In the genomic region with DNA sequence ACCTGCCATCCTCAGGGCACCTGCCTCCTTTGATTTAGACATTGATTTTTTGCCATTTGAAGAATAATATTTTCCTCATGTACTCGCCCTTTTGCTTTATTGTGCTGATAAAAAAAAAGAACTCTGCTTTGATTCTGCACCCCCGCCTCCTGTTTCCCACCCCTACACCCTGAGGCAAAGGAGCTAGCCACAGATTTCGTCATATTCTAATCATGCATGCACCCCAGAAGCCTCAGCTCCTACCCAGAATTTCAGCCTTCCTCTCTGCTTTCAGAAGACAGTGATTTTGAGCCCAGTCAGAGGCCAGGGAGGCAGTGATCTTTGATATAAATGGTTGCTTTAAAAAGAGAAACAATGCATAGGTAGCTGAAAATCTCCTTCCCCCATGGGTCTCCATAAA, we compare ENCODE assay signal across 25 cellular contexts.
DNase-seq lines count a peak whose midpoint lies in the region; ATAC-seq and TF ChIP-seq lines count a peak whose summit lies in the region.
"Had no signal": no experiment of that assay in that cellular context is flagged by ENCODE, and none has a peak within 500 bp of the region (broad histone marks: within the 10 kb centered on the region; RNA-seq: fewer than 3 reads in every experiment).

No MANE protein-coding gene starts in this region.

- H3K4me1 ChIP-seq in thyroid gland (peaks cover 25 to 32% of the 10 kb centered on the region in 2 donors), transverse colon (peaks cover 0 to 2% (median 0%) of the 10 kb centered on the region in 4 donors), heart left ventricle (peaks cover 0 to 66% (median 27%) of the 10 kb centered on the region in 12 donors)
- H3K4me1 ChIP-seq: Caco-2, HAP-1 had no signal

- no peaks in the 10 kb centered on the region for H3K36me3 Mint-ChIP-seq in central memory CD8-positive, alpha-beta T cell (ENCODE audit: insufficient read depth)
- H3K36me3 Mint-ChIP-seq: CD8-positive, alpha-beta T cell had no signal

- H3K4me1 Mint-ChIP-seq in central memory CD8-positive, alpha-beta T cell: no peaks in the 10 kb centered on the region
- H3K4me1 Mint-ChIP-seq: B cell had no signal

- DNase-seq in ELR (ENCODE audit: low read depth) (peak; percentile 51), NCI-H69 (lab: John Stamatoyannopoulos, UW) (peak; percentile 19), thyroid gland (no peak), erythroblast (lab: John Stamatoyannopoulos, UW) (no peak), transverse colon (no peak), heart left ventricle (no peak)
- DNase-seq in central memory CD8-positive, alpha-beta T cell (ENCODE audit: low spot score in 2 of 2): peak in 1 of 2 donors; percentile 32
- DNase-seq: Caco-2, GF-D8, GOT3, HFFc6, IMR-90, KG1, NCI-H1048, NCI-H1417, NCI-H187, NCI-H2171 treated with DMSO at 0.1 percent for 48 hours, NCI-H524, NCI-H774, Right ventricle myocardium superior had no signal

- in situ Hi-C loops in transverse colon (cut with MboI; ENCODE audit: low pct_ligation_motif_present in 1 of 4, low pct_unique_long_range_greater_than_20kb in 1 of 4, low sequenced_read_pairs in 3 of 4): no loop called here

- ATAC-seq in central memory CD8-positive, alpha-beta T cell (replicated peaks; ENCODE audit: extremely low read depth, poor library complexity, severe bottlenecking): peak; percentile 69
- ATAC-seq in heart left ventricle: no peak
- ATAC-seq: CD8-positive, alpha-beta T cell had no signal

- no peaks in the 10 kb centered on the region for H3K27me3 Mint-ChIP-seq in central memory CD8-positive, alpha-beta T cell
- H3K27me3 Mint-ChIP-seq: B cell had no signal

- intact Hi-C loops in thyroid gland (cut with DNase I) (no loop called here), transverse colon (cut with DNase I; ENCODE audit: low total_unique reads) (no loop called here), heart left ventricle (cut with DNase I) (no loop called here)

- no peaks in the 10 kb centered on the region for H3K9me3 Mint-ChIP-seq in central memory CD8-positive, alpha-beta T cell
- H3K9me3 Mint-ChIP-seq: CD8-positive, alpha-beta T cell; HFFc6 had no signal

- H3K4me3 Mint-ChIP-seq in central memory CD8-positive, alpha-beta T cell: no peak overlapping the region
- H3K4me3 Mint-ChIP-seq: B cell; CD8-positive, alpha-beta T cell; HFFc6 had no signal

- H3K4me3 ChIP-seq in thyroid gland (replicated peaks in 1 of 3): no peak overlapping the region
- H3K4me3 ChIP-seq in transverse colon: no peak overlapping the region
- no peak overlapping the region for H3K4me3 ChIP-seq in heart left ventricle
- H3K4me3 ChIP-seq: HAP-1, SJSA1 had no signal

- 91 to 98% methylated on average over 3 of the region's 3 CpGs for WGBS in thyroid gland, 2 donors
- WGBS in transverse colon (ENCODE audit: low coverage in 1 of 2), 2 donors: 82% methylated on average over 3 of the region's 3 CpGs; no CpG with 5 or more reads in 1 of the 2 donors
- 91 to 99% (median 94%) methylated on average over 3 of the region's 3 CpGs for WGBS in heart left ventricle, 4 donors

- H3K9me3 ChIP-seq in thyroid gland (no peaks in the 10 kb centered on the region), transverse colon (no peaks in the 10 kb centered on the region), heart left ventricle (no peaks in the 10 kb centered on the region)
- H3K9me3 ChIP-seq: Caco-2, HAP-1, SJSA1 had no signal

- H3K36me3 ChIP-seq in thyroid gland (no peaks in the 10 kb centered on the region), transverse colon (no peaks in the 10 kb centered on the region), heart left ventricle (no peaks in the 10 kb centered on the region)
- H3K36me3 ChIP-seq: HAP-1, SJSA1 had no signal

- no peak overlapping the region for H3K27ac Mint-ChIP-seq in central memory CD8-positive, alpha-beta T cell (ENCODE audit: low read depth)
- H3K27ac Mint-ChIP-seq: B cell; CD8-positive, alpha-beta T cell; HFFc6 had no signal

- TF ChIP-seq EP300 in transverse colon (IDR thresholded peaks at IDR 0.05; ENCODE audit: low read depth): no peak

- no peak for TF ChIP-seq CTCF in thyroid gland (IDR thresholded peaks at IDR 0.05)
- TF ChIP-seq CTCF in transverse colon (IDR thresholded peaks at IDR 0.05): no peak
- TF ChIP-seq CTCF in heart left ventricle (IDR thresholded peaks at IDR 0.05): no peak

- H3K27ac ChIP-seq in thyroid gland (peak overlapping the region; percentile 41 to 61 (median 48)), transverse colon (no peak overlapping the region), heart left ventricle (peak overlapping the region in 2 of 12 donors; percentile 14 to 54)
- H3K27ac ChIP-seq: C4-2B, SJSA1 had no signal

- H3K27me3 ChIP-seq in thyroid gland (no peaks in the 10 kb centered on the region), transverse colon (no peaks in the 10 kb centered on the region), heart left ventricle (no peaks in the 10 kb centered on the region)
- H3K27me3 ChIP-seq: SJSA1 had no signal

- TF ChIP-seq POLR2A in thyroid gland (IDR thresholded peaks at IDR 0.05) (no peak), erythroblast (IDR thresholded peaks at IDR 0.05; ENCODE audit: low read length) (no peak), transverse colon (IDR thresholded peaks at IDR 0.05) (no peak), heart left ventricle (IDR thresholded peaks at IDR 0.05) (no peak)

Comparison
In these comparisons a context has a peak if more than half of its experiments do, and no peak if none do; other contexts are left out.
1. DNase-seq: peak in ELR (single experiment) and NCI-H69 (single experiment); none in thyroid gland (0 of 2), erythroblast (0 of 2), transverse colon (single experiment) and heart left ventricle (0 of 5).
2. H3K27ac ChIP-seq: peak in thyroid gland (3 of 3); none in transverse colon (0 of 4).